33 cellular contexts compared by ENCODE assay signal in the genomic region with DNA sequence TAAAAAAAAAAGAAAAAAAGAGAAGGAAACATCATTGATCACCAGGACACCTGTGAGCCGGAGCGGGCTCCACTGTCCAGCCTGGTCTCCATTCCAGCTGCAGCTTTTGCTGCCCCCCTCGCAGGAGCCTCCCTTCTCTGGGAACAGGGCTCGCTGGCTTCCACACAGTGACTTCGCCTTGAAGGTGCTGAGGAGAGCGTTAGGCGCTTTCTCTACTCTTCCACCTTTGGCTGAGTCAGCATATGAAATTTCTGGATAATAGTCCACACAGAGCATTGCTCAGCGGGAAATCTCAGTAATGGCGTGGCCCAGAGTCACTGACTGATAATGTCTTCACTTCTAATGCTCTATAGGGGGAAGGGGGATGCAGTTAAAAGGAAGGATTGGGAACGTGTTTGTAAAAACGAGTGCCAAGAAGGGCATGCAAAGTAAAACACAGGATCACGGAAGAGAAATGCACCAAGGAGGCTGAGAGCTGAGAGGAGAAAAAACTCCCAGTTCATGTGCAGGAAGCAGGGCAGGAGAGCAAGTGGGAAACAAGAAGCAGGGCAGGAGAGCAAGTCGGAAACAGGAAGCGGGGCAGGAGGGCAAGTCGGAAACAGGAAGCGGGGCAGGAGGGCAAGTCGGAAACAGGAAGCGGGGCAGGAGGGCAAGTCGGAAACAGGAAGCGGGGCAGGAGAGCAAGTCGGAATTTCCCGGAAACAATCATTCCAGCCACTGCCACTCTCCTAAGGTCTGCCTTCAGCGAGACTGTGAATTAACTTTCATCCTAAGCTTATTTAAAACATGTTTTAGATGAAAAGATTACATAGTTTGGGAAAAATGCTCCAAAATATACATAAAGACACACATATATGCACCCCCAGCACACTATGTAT.
"Had no signal": no experiment of that assay in that cellular context is flagged by ENCODE, and none has a peak within 500 bp of the region (broad histone marks: within the 10 kb centered on the region; RNA-seq: fewer than 3 reads in every experiment).

No MANE protein-coding gene starts in this region.

- H3K79me2 ChIP-seq: parathyroid adenoma had no signal

- H3K4me1 Mint-ChIP-seq: stimulated activated memory B cell treated with anti-CD40 and anti-IgM and Interleukin-4, amounts not matched to agents 10 μg/mL and 1 μg/mL and 100 μg/mL, for 72 hours; T-helper 17 cell had no signal

- DNase-seq: activated CD4-positive, alpha-beta T cell treated with anti-CD3 and anti-CD28 coated beads for 48 hours; activated CD4-positive, alpha-beta T cell treated with anti-CD3 and anti-CD28 coated beads, Interleukin-2, amount 50 U/mL, for 48 hours; activated CD8-positive, alpha-beta memory T cell treated with anti-CD3 and anti-CD28 coated beads for 24 hours; activated CD8-positive, alpha-beta memory T cell treated with anti-CD3 and anti-CD28 coated beads, Interleukin-2, amount 50 U/mL, for 4 hours; activated effector memory CD4-positive, alpha-beta T cell treated with anti-CD3 and anti-CD28 coated beads, Interleukin-2, amount 50 U/mL, for 16 hours; activated naive CD4-positive, alpha-beta T cell treated with anti-CD3 and anti-CD28 coated beads for 36 hours; activated naive CD8-positive, alpha-beta T cell treated with anti-CD3 and anti-CD28 coated beads, Interleukin-2, amount 10 ng/mL, durations not matched to agents 7 days and 5 days; activated T-cell treated with anti-CD3 and anti-CD28 coated beads, Interleukin-2, amount 50 U/mL, for 1 hour; amniotic stem cell; brain microvascular endothelial cell; caudate nucleus; cortex of kidney; foreskin fibroblast; head of caudate nucleus; left lung; nucleus accumbens; psoas muscle; sigmoid colon; stimulated activated CD4-positive, alpha-beta T cell treated with anti-CD3 and anti-CD28 coated beads, Interleukin-1b, Interleukin-23, amount 100 ng/mL, for 48 hours; stimulated activated CD4-positive, alpha-beta T cell treated with anti-CD3 and anti-CD28 coated beads, Interleukin-4, amount 100 ng/mL, for 4 hours; stimulated activated CD8-positive, alpha-beta memory T cell treated with anti-CD3 and anti-CD28 coated beads, Interleukin-4, amount 100 ng/mL, for 48 hours; stimulated activated naive CD8-positive, alpha-beta T cell treated with anti-CD3 and anti-CD28 coated beads, Interleukin-15, amount 100 ng/mL, for 72 hours; substantia nigra; T-helper 17 cell; T1000; upper lobe of left lung; WERI-Rb-1 had no signal

- H3K9ac ChIP-seq: parathyroid adenoma had no signal

- H3K27me3 Mint-ChIP-seq: stimulated activated memory B cell treated with anti-CD40 and anti-IgM and Interleukin-4, amounts not matched to agents 10 μg/mL and 1 μg/mL and 100 μg/mL, for 72 hours; T-helper 17 cell had no signal

- H3K27ac ChIP-seq: brain microvascular endothelial cell, left lung, parathyroid adenoma, psoas muscle, sigmoid colon, upper lobe of left lung, WERI-Rb-1 had no signal

- ATAC-seq: activated CD4-positive, CD25-positive, alpha-beta regulatory T cell treated with anti-CD3 and anti-CD28 coated beads, Interleukin-2, amount 50 U/mL, for 24 hours; esophagus mucosa; left lung; psoas muscle; stimulated activated memory B cell treated with anti-CD40 and anti-IgM and Interleukin-4, amounts not matched to agents 10 μg/mL and 1 μg/mL and 100 μg/mL, for 72 hours; stimulated activated naive CD8-positive, alpha-beta T cell treated with anti-CD3 and anti-CD28 coated beads, Interleukin-15, amount 100 ng/mL, for 72 hours; T-helper 17 cell had no signal

- H3K4me2 ChIP-seq: smooth muscle cell had no signal

- H3K4me1 ChIP-seq: left lung, parathyroid adenoma, psoas muscle, sigmoid colon, upper lobe of left lung had no signal

- H3K4me3 Mint-ChIP-seq: activated naive CD4-positive, alpha-beta T cell treated with anti-CD3 and anti-CD28 coated beads for 36 hours; activated naive CD8-positive, alpha-beta T cell treated with anti-CD3 and anti-CD28 coated beads, Interleukin-2, amount 10 ng/mL, durations not matched to agents 7 days and 5 days; activated T-helper 1 cell treated with anti-CD3 and anti-CD28 coated beads, Interleukin-12 subunit alpha, Interleukin-12 subunit beta, Interleukin-2, Interleukin-4 antibody, amounts not matched to agents 30 ng/mL and 10 ng/mL and 1 ng/mL, durations not matched to agents 14 hours and 24 hours and 36 hours; stimulated activated memory B cell treated with anti-CD40 and anti-IgM and Interleukin-4, amounts not matched to agents 10 μg/mL and 1 μg/mL and 100 μg/mL, for 72 hours; stimulated activated naive CD8-positive, alpha-beta T cell treated with anti-CD3 and anti-CD28 coated beads, Interleukin-15, amount 100 ng/mL, for 72 hours; T-helper 17 cell had no signal

- H3K27ac Mint-ChIP-seq: activated naive CD4-positive, alpha-beta T cell treated with anti-CD3 and anti-CD28 coated beads for 36 hours; activated naive CD8-positive, alpha-beta T cell treated with anti-CD3 and anti-CD28 coated beads, Interleukin-2, amount 10 ng/mL, durations not matched to agents 7 days and 5 days; activated T-helper 1 cell treated with anti-CD3 and anti-CD28 coated beads, Interleukin-12 subunit alpha, Interleukin-12 subunit beta, Interleukin-2, Interleukin-4 antibody, amounts not matched to agents 30 ng/mL and 10 ng/mL and 1 ng/mL, durations not matched to agents 14 hours and 24 hours and 36 hours; stimulated activated memory B cell treated with anti-CD40 and anti-IgM and Interleukin-4, amounts not matched to agents 10 μg/mL and 1 μg/mL and 100 μg/mL, for 72 hours; T-helper 17 cell had no signal

- H3K4me3 ChIP-seq: left lung, psoas muscle, sigmoid colon, smooth muscle cell, upper lobe of left lung had no signal

- H3K36me3 ChIP-seq: brain microvascular endothelial cell, left lung, sigmoid colon, upper lobe of left lung, WERI-Rb-1 had no signal

- H3K9me3 ChIP-seq: psoas muscle had no signal

- H3K36me3 Mint-ChIP-seq: activated naive CD8-positive, alpha-beta T cell treated with anti-CD3 and anti-CD28 coated beads, Interleukin-2, amount 10 ng/mL, durations not matched to agents 7 days and 5 days; stimulated activated memory B cell treated with anti-CD40 and anti-IgM and Interleukin-4, amounts not matched to agents 10 μg/mL and 1 μg/mL and 100 μg/mL, for 72 hours had no signal

- H2AFZ ChIP-seq: parathyroid adenoma had no signal

- H3K27me3 ChIP-seq: brain microvascular endothelial cell, left lung, sigmoid colon, upper lobe of left lung had no signal
